Comparison of ENCODE assay signal across 15 cellular contexts in the genomic region with DNA sequence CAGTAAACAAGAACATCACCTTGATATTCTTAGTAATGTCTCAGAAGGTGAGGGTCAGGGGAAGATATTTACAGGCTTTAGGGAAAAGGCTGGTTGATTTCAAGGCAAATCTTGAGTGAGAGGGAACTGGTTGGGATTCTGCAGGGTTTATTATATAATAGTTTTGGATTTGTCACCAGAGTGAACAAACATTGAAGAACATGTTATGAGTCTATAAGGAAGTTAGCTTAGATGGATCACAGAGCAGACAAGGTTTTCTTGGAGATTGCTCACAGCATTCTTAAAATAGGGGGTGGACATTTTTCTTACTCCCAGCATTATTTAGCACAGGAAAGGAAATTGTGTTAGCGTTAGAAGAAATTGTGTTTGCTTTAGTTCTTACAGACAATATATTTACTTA.
DNase-seq lines count a peak whose midpoint lies in the region; ATAC-seq and TF ChIP-seq lines count a peak whose summit lies in the region.
"Had no signal": no experiment of that assay in that cellular context is flagged by ENCODE, and none has a peak within 500 bp of the region (broad histone marks: within the 10 kb centered on the region; RNA-seq: fewer than 3 reads in every experiment).

No MANE protein-coding gene starts in this region.

- DNase-seq in T47D (ENCODE audit: low read depth in 1 of 2, low spot score in 1 of 2) (peak; percentile 4 to 17), breast epithelium (ENCODE audit: low spot score in 2 of 2) (no peak), mucosa of descending colon (no peak), GOT3 (lab: John Stamatoyannopoulos, UW) (no peak), chondrocyte (ENCODE audit: low spot score) (no peak)
- DNase-seq: AML-193; Caco-2; CD8-positive, alpha-beta memory T cell; DMS53; GF-D8 had no signal

- intact Hi-C loops in breast epithelium (cut with DNase I; ENCODE audit: low total_unique reads): no loop called here
- intact Hi-C loops in mucosa of descending colon (cut with DNase I, micrococcal nuclease): no loop called here

- H3K27me3 ChIP-seq in breast epithelium: no peaks in the 10 kb centered on the region
- H3K27me3 ChIP-seq: BLaER1 had no signal

- peak; percentile 46 for ATAC-seq in mucosa of descending colon
- no peak for ATAC-seq in HG03280 (IDR thresholded peaks at IDR 0.05; ENCODE audit: unreplicated experiment)
- ATAC-seq: HCT116 had no signal

- H3K27ac Mint-ChIP-seq in brain: peak overlapping the region in 3 of 5 experiments; percentile 6 to 66 (median 41)
- H3K27ac Mint-ChIP-seq in chondrocyte (ENCODE audit: unreplicated experiment): no peak overlapping the region
- H3K27ac Mint-ChIP-seq: CD8-positive, alpha-beta memory T cell had no signal

- peaks cover 0 to under 1% (median 0%) of the 10 kb centered on the region in 5 experiments for H3K9me3 Mint-ChIP-seq in brain
- H3K9me3 Mint-ChIP-seq in chondrocyte (ENCODE audit: low read depth): no peaks in the 10 kb centered on the region
- H3K9me3 Mint-ChIP-seq: CD8-positive, alpha-beta memory T cell had no signal

- in situ Hi-C loops in T47D (cut with HindIII; ENCODE audit: low pct_unique_long_range_greater_than_20kb, low sequenced_read_pairs): no loop called here

- H3K4me3 Mint-ChIP-seq in brain (no peak overlapping the region), chondrocyte (ENCODE audit: unreplicated experiment) (no peak overlapping the region)
- H3K4me3 Mint-ChIP-seq: CD8-positive, alpha-beta memory T cell had no signal

- TF ChIP-seq POLR2A in breast epithelium (IDR thresholded peaks at IDR 0.05): no peak

- H3K4me3 ChIP-seq in breast epithelium (no peak overlapping the region), mucosa of descending colon (no peak overlapping the region)
- H3K4me3 ChIP-seq: BLaER1 had no signal

- TF ChIP-seq CTCF in breast epithelium (IDR thresholded peaks at IDR 0.05) (no peak), brain (conservative IDR thresholded peaks at IDR 0.05) (no peak), mucosa of descending colon (IDR thresholded peaks at IDR 0.05) (no peak), chondrocyte (IDR thresholded peaks at IDR 0.05) (no peak)

- peaks cover under 1% of the 10 kb centered on the region for H3K36me3 Mint-ChIP-seq in brain
- H3K36me3 Mint-ChIP-seq in chondrocyte (ENCODE audit: low read depth): no peaks in the 10 kb centered on the region
- H3K36me3 Mint-ChIP-seq: CD8-positive, alpha-beta memory T cell had no signal

- H3K9me3 ChIP-seq in breast epithelium (no peaks in the 10 kb centered on the region), mucosa of descending colon (no peaks in the 10 kb centered on the region)
- H3K9me3 ChIP-seq: BLaER1, Caco-2 had no signal

- H3K36me3 ChIP-seq in breast epithelium: no peaks in the 10 kb centered on the region
- no peaks in the 10 kb centered on the region for H3K36me3 ChIP-seq in mucosa of descending colon (ENCODE audit: low read depth)
- H3K36me3 ChIP-seq: BLaER1 had no signal

- H3K27me3 Mint-ChIP-seq in brain: no peaks in the 10 kb centered on the region
- H3K27me3 Mint-ChIP-seq in chondrocyte (ENCODE audit: low read depth): peaks cover 2% of the 10 kb centered on the region

- H3K4me1 ChIP-seq in breast epithelium (no peaks in the 10 kb centered on the region), mucosa of descending colon (ENCODE audit: low read depth) (no peaks in the 10 kb centered on the region)
- H3K4me1 ChIP-seq: BLaER1, Caco-2 had no signal

- peaks cover 44% of the 10 kb centered on the region for H3K4me1 Mint-ChIP-seq in brain
- H3K4me1 Mint-ChIP-seq in chondrocyte (ENCODE audit: low read depth): peaks cover 7% of the 10 kb centered on the region
- H3K4me1 Mint-ChIP-seq: CD8-positive, alpha-beta memory T cell had no signal

- H3K27ac ChIP-seq in breast epithelium: no peak overlapping the region
- H3K27ac ChIP-seq: 22Rv1, BLaER1 had no signal

Comparison
In these comparisons a context has a peak if more than half of its experiments do, and no peak if none do; other contexts are left out.
1. DNase-seq: peak in T47D (2 of 2); none in breast epithelium (0 of 2), mucosa of descending colon (0 of 3), GOT3 (single experiment) and chondrocyte (single experiment).